ENCODE assay signal across 9 cellular contexts in the genomic region with DNA sequence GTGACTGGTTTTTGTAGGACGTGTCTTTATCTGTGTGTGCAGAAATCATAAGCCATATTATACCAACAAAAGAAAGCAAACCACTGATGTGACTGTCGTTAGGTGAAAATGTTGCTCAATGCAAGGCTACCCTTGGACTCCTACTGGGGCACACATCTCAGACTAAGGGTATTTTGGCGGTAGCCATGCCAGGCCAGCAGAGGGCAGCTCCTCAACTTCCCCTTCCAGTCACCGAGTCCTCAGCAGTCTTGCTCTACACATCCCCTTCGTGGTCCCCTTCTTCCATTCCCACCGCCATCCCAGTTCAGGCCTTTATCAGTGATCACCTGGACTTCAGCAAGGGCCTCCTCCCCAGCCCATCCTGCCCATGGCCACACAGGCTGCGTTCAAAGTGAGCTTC.
DNase-seq lines count a peak whose midpoint lies in the region; ATAC-seq and TF ChIP-seq lines count a peak whose summit lies in the region.
"Had no signal": no experiment of that assay in that cellular context is flagged by ENCODE, and none has a peak within 500 bp of the region (broad histone marks: within the 10 kb centered on the region; RNA-seq: fewer than 3 reads in every experiment).

No MANE protein-coding gene starts in this region.

- no peak overlapping the region for H3K4me3 ChIP-seq in HFF-Myc (replicated peaks; ENCODE audit: low read depth, low read length)
- H3K4me3 ChIP-seq: adrenal gland had no signal

- H3K36me3 Mint-ChIP-seq in Calu3 (ENCODE audit: insufficient read depth, unreplicated experiment), result no peaks in the 10 kb centered on the region
- no peaks in the 10 kb centered on the region for H3K36me3 Mint-ChIP-seq in T-helper 2 cell treated with Interferon-gamma antibody and Interleukin-4, amounts not matched to agents 5 μg/mL and 100 μg/mL, for 36 hours (ENCODE audit: low read depth)

- no peak overlapping the region for H3K27ac Mint-ChIP-seq in Calu3 (ENCODE audit: unreplicated experiment)
- H3K27ac Mint-ChIP-seq in T-helper 2 cell treated with Interferon-gamma antibody and Interleukin-4, amounts not matched to agents 5 μg/mL and 100 μg/mL, for 36 hours, result no peak overlapping the region

- intact Hi-C loops in Calu3 (cut with micrococcal nuclease; ENCODE audit: unreplicated experiment), result loop anchor here (5.0 kb wide), 1 partner anchor 815 kb away; no protein-coding TSS in a partner anchor

- CTCF ChIA-PET in Calu3 (lab: Charles Lee), result no interaction called here

- H3K4me1 Mint-ChIP-seq in Calu3 (ENCODE audit: low read depth, unreplicated experiment), result no peaks in the 10 kb centered on the region
- H3K4me1 Mint-ChIP-seq in T-helper 2 cell treated with Interferon-gamma antibody and Interleukin-4, amounts not matched to agents 5 μg/mL and 100 μg/mL, for 36 hours (ENCODE audit: low read depth), result peaks cover 22% of the 10 kb centered on the region

- peak; percentile 87 for ATAC-seq in left lobe of liver
- ATAC-seq in HG03378 (IDR thresholded peaks at IDR 0.05; ENCODE audit: unreplicated experiment), result no peak
- ATAC-seq in HG03342 (IDR thresholded peaks at IDR 0.05; ENCODE audit: unreplicated experiment), result no peak
- ATAC-seq in HG03469 (IDR thresholded peaks at IDR 0.05; ENCODE audit: unreplicated experiment), result no peak

- TF ChIP-seq CTCF in Calu3 (IDR thresholded peaks at IDR 0.05; ENCODE audit: unreplicated experiment) (no peak), HFF-Myc (IDR thresholded peaks at IDR 0.05; ENCODE audit: low read depth, low read length, missing control alignments) (peak; percentile 27)

- H3K4me3 Mint-ChIP-seq in Calu3 (ENCODE audit: low read depth, unreplicated experiment), result no peak overlapping the region
- no peak overlapping the region for H3K4me3 Mint-ChIP-seq in T-helper 2 cell treated with Interferon-gamma antibody and Interleukin-4, amounts not matched to agents 5 μg/mL and 100 μg/mL, for 36 hours

- DNase-seq in Calu3, result peak; percentile 6
- DNase-seq in HFF-Myc (ENCODE audit: extremely low read depth, low read depth), result no peak
- DNase-seq in T-helper 2 cell treated with Interferon-gamma antibody and Interleukin-4, amounts not matched to agents 5 μg/mL and 100 μg/mL, for 36 hours (ENCODE audit: low spot score), result peak; percentile 11
- peak; percentile 70 for DNase-seq in left lobe of liver (ENCODE audit: low spot score)
- DNase-seq in ecto neural progenitor cell (ENCODE audit: low spot score), result no peak

- no peaks in the 10 kb centered on the region for H3K9me3 Mint-ChIP-seq in Calu3 (ENCODE audit: low read depth, unreplicated experiment)
- no peaks in the 10 kb centered on the region for H3K9me3 Mint-ChIP-seq in T-helper 2 cell treated with Interferon-gamma antibody and Interleukin-4, amounts not matched to agents 5 μg/mL and 100 μg/mL, for 36 hours

- BruUV-seq in Calu3 (replicated peaks; lab: Mats Ljungman, UMichigan), result no TSS peak

- peaks cover 4% of the 10 kb centered on the region for H3K27me3 Mint-ChIP-seq in Calu3 (ENCODE audit: unreplicated experiment)
- H3K27me3 Mint-ChIP-seq in T-helper 2 cell treated with Interferon-gamma antibody and Interleukin-4, amounts not matched to agents 5 μg/mL and 100 μg/mL, for 36 hours (ENCODE audit: low read depth), result peaks cover 4% of the 10 kb centered on the region

Comparison
In these comparisons a context has a peak if more than half of its experiments do, and no peak if none do; other contexts are left out.
1. DNase-seq: peak in Calu3 (single experiment), T-helper 2 cell treated with Interferon-gamma antibody and Interleukin-4, amounts not matched to agents 5 μg/mL and 100 μg/mL, for 36 hours (single experiment) and left lobe of liver (single experiment); none in HFF-Myc (single experiment) and ecto neural progenitor cell (single experiment).